Comparison of ENCODE assay signal across 16 cellular contexts in genomic region chr15:51724673-51725072, GRCh38. TPM values are rescaled to one million over a fixed set of nuclear protein-coding genes. Genes with fewer than 3 reads are reported as not detected.
DNase-seq lines count a peak whose midpoint lies in the region; ATAC-seq and TF ChIP-seq lines count a peak whose summit lies in the region.
"Had no signal": no experiment of that assay in that cellular context is flagged by ENCODE, and none has a peak within 500 bp of the region (broad histone marks: within the 10 kb centered on the region; RNA-seq: fewer than 3 reads in every experiment).

No MANE protein-coding gene starts in this region.

- 53 to 73% methylated on average over 1 of the region's 1 CpG for whole genome bisulfite sequencing in body of pancreas, 2 donors

- H3K4me3 ChIP-seq in CD8-positive, alpha-beta T cell (ENCODE audit: low read depth, low read length), result no peak overlapping the region
- H3K4me3 ChIP-seq in naive thymus-derived CD4-positive, alpha-beta T cell (ENCODE audit: low read length), result no peak overlapping the region
- H3K4me3 ChIP-seq in body of pancreas, result no peak overlapping the region
- H3K4me3 ChIP-seq: SK-N-MC had no signal

- no peaks in the 10 kb centered on the region for H3K9me3 ChIP-seq in CD8-positive, alpha-beta T cell (ENCODE audit: low read length)
- H3K9me3 ChIP-seq in naive thymus-derived CD4-positive, alpha-beta T cell (ENCODE audit: control insufficient read depth in 2 of 3, low read length in 3 of 3), result no peaks in the 10 kb centered on the region
- H3K9me3 ChIP-seq in body of pancreas, result no peaks in the 10 kb centered on the region

- no peak for TF ChIP-seq CTCF in CD8-positive, alpha-beta T cell (IDR thresholded peaks at IDR 0.05)
- TF ChIP-seq CTCF in body of pancreas (IDR thresholded peaks at IDR 0.05), result no peak

- intact Hi-C loops in CD8-positive, alpha-beta T cell (cut with DNase I, micrococcal nuclease), result loop anchor here in 1 of 2 experiments (5.0 kb wide), 1 partner anchor 33 kb away; no protein-coding TSS in a partner anchor
- intact Hi-C loops in naive thymus-derived CD4-positive, alpha-beta T cell (cut with micrococcal nuclease), result no loop called here
- intact Hi-C loops in body of pancreas (cut with DNase I), result no loop called here

- H3K36me3 ChIP-seq in CD8-positive, alpha-beta T cell (ENCODE audit: insufficient read depth, low read length), result peaks cover 18% of the 10 kb centered on the region
- H3K36me3 ChIP-seq in naive thymus-derived CD4-positive, alpha-beta T cell (ENCODE audit: control insufficient read depth in 2 of 3, insufficient read depth in 3 of 3, low read length in 3 of 3), result peaks cover 0 to 22% (median 0%) of the 10 kb centered on the region in 3 experiments
- no peaks in the 10 kb centered on the region for H3K36me3 ChIP-seq in body of pancreas (replicated peaks in 1 of 2; ENCODE audit: insufficient read depth in 1 of 2, low read depth in 2 of 2)

- no peak for ATAC-seq in CD8-positive, alpha-beta T cell
- no peak for ATAC-seq in activated T-helper 17 cell treated with anti-CD3 and anti-CD28 coated beads, Interleukin-2, amount 50 U/mL, for 72 hours (replicated peaks)
- ATAC-seq in naive thymus-derived CD4-positive, alpha-beta T cell, result no peak
- ATAC-seq in stimulated activated naive CD8-positive, alpha-beta T cell treated with anti-CD3 and anti-CD28 coated beads, Interleukin-15, amount 100 ng/mL, for 72 hours, result no peak
- ATAC-seq in body of pancreas, result no peak

- H3K27ac Mint-ChIP-seq in CD8-positive, alpha-beta T cell, result peak overlapping the region; percentile 71
- peak overlapping the region; percentile 74 for H3K27ac Mint-ChIP-seq in activated T-helper 17 cell treated with anti-CD3 and anti-CD28 coated beads, Interleukin-2, amount 50 U/mL, for 72 hours
- H3K27ac Mint-ChIP-seq in naive thymus-derived CD4-positive, alpha-beta T cell, result peak overlapping the region in 8 of 9 donors; percentile 5 to 83 (median 50)
- no peak overlapping the region for H3K27ac Mint-ChIP-seq in stimulated activated naive CD8-positive, alpha-beta T cell treated with anti-CD3 and anti-CD28 coated beads, Interleukin-15, amount 100 ng/mL, for 72 hours
- H3K27ac Mint-ChIP-seq: activated naive CD4-positive, alpha-beta T cell treated with anti-CD3 and anti-CD28 coated beads, Interleukin-2, amount 50 U/mL, for 24 hours had no signal

- peaks cover 43% of the 10 kb centered on the region for H3K36me3 Mint-ChIP-seq in CD8-positive, alpha-beta T cell
- H3K36me3 Mint-ChIP-seq in activated T-helper 17 cell treated with anti-CD3 and anti-CD28 coated beads, Interleukin-2, amount 50 U/mL, for 72 hours (ENCODE audit: low read depth), result peaks cover 36% of the 10 kb centered on the region
- H3K36me3 Mint-ChIP-seq in naive thymus-derived CD4-positive, alpha-beta T cell, result peaks cover 6 to 30% (median 22%) of the 10 kb centered on the region in 5 donors

- H3K9me3 Mint-ChIP-seq in CD8-positive, alpha-beta T cell, result no peaks in the 10 kb centered on the region
- H3K9me3 Mint-ChIP-seq in activated T-helper 17 cell treated with anti-CD3 and anti-CD28 coated beads, Interleukin-2, amount 50 U/mL, for 72 hours, result no peaks in the 10 kb centered on the region
- no peaks in the 10 kb centered on the region for H3K9me3 Mint-ChIP-seq in naive thymus-derived CD4-positive, alpha-beta T cell
- H3K9me3 Mint-ChIP-seq in stimulated activated naive CD8-positive, alpha-beta T cell treated with anti-CD3 and anti-CD28 coated beads, Interleukin-15, amount 100 ng/mL, for 72 hours, result no peaks in the 10 kb centered on the region
- H3K9me3 Mint-ChIP-seq: activated naive CD4-positive, alpha-beta T cell treated with anti-CD3 and anti-CD28 coated beads, Interleukin-2, amount 50 U/mL, for 24 hours had no signal

- no peak overlapping the region for H3K27ac ChIP-seq in CD8-positive, alpha-beta T cell (ENCODE audit: low read depth, low read length)
- H3K27ac ChIP-seq in naive thymus-derived CD4-positive, alpha-beta T cell (ENCODE audit: low read depth, low read length), result no peak overlapping the region
- no peak overlapping the region for H3K27ac ChIP-seq in body of pancreas
- H3K27ac ChIP-seq: C4-2B, SK-N-MC had no signal

- H3K4me1 ChIP-seq in CD8-positive, alpha-beta T cell (ENCODE audit: insufficient read depth, low read length), result peaks cover 36% of the 10 kb centered on the region
- H3K4me1 ChIP-seq in naive thymus-derived CD4-positive, alpha-beta T cell (ENCODE audit: control insufficient read depth in 2 of 2, insufficient read depth in 2 of 2, low read length in 2 of 2), result peaks cover 9 to 24% of the 10 kb centered on the region in 2 donors
- H3K4me1 ChIP-seq in body of pancreas, result peaks cover 13% of the 10 kb centered on the region

- TF ChIP-seq POLR2A in body of pancreas (IDR thresholded peaks at IDR 0.05), result no peak

- no peak for DNase-seq in CD8-positive, alpha-beta T cell
- no peak for DNase-seq in naive thymus-derived CD4-positive, alpha-beta T cell
- no peak for DNase-seq in stimulated activated naive CD8-positive, alpha-beta T cell treated with anti-CD3 and anti-CD28 coated beads, Interleukin-15, amount 100 ng/mL, for 72 hours
- DNase-seq in NCI-H446 (lab: John Stamatoyannopoulos, UW) (no peak), body of pancreas (no peak)
- DNase-seq: activated CD4-positive, CD25-positive, alpha-beta regulatory T cell; kidney; NCI-H1417 treated with DMSO at 0.1 percent for 48 hours; NCI-H226; stimulated activated CD4-positive, alpha-beta T cell treated with anti-CD3 and anti-CD28 coated beads, Interleukin-1b, Interleukin-23, amount 100 ng/mL, for 48 hours had no signal

- H3K27me3 ChIP-seq in CD8-positive, alpha-beta T cell (ENCODE audit: insufficient read depth, low read length), result no peaks in the 10 kb centered on the region
- no peaks in the 10 kb centered on the region for H3K27me3 ChIP-seq in naive thymus-derived CD4-positive, alpha-beta T cell (ENCODE audit: control insufficient read depth in 2 of 2, insufficient read depth in 2 of 2, low read length in 2 of 2)
- no peaks in the 10 kb centered on the region for H3K27me3 ChIP-seq in body of pancreas

- POLR2A ChIA-PET in CD8-positive, alpha-beta T cell (lab: Charles Lee), result interaction anchor here (1.0 kb wide), 1 partner anchor 12 kb away, joined by 5 read pairs; the partner anchor contains the start of gene LYSMD2
- POLR2A ChIA-PET in naive thymus-derived CD4-positive, alpha-beta T cell (lab: Charles Lee), result interaction anchor here (0.9 to 3.0 kb wide), 3 partner anchors 8 to 14 kb away, joined by 3 to 14 read pairs (median 3); partner anchors contain the start of gene LYSMD2

- CTCF ChIA-PET in CD8-positive, alpha-beta T cell (lab: Charles Lee), result no interaction called here
- CTCF ChIA-PET in naive thymus-derived CD4-positive, alpha-beta T cell (lab: Charles Lee), result interaction anchor here (0.6 to 3.1 kb wide), 2 partner anchors 74 to 354 kb away, joined by 3 to 10 read pairs; no protein-coding TSS in a partner anchor

- H3K4me3 Mint-ChIP-seq in CD8-positive, alpha-beta T cell, result no peak overlapping the region
- peak overlapping the region; percentile 49 for H3K4me3 Mint-ChIP-seq in activated T-helper 17 cell treated with anti-CD3 and anti-CD28 coated beads, Interleukin-2, amount 50 U/mL, for 72 hours
- peak overlapping the region in 7 of 10 donors; percentile 3 to 51 (median 16) for H3K4me3 Mint-ChIP-seq in naive thymus-derived CD4-positive, alpha-beta T cell
- no peak overlapping the region for H3K4me3 Mint-ChIP-seq in stimulated activated naive CD8-positive, alpha-beta T cell treated with anti-CD3 and anti-CD28 coated beads, Interleukin-15, amount 100 ng/mL, for 72 hours
- H3K4me3 Mint-ChIP-seq: activated naive CD4-positive, alpha-beta T cell treated with anti-CD3 and anti-CD28 coated beads, Interleukin-2, amount 50 U/mL, for 24 hours had no signal

- H3K4me1 Mint-ChIP-seq in CD8-positive, alpha-beta T cell (ENCODE audit: low read depth), result peaks cover 59% of the 10 kb centered on the region
- H3K4me1 Mint-ChIP-seq in activated T-helper 17 cell treated with anti-CD3 and anti-CD28 coated beads, Interleukin-2, amount 50 U/mL, for 72 hours, result peaks cover 32% of the 10 kb centered on the region
- H3K4me1 Mint-ChIP-seq in naive thymus-derived CD4-positive, alpha-beta T cell, result peaks cover 29 to 70% (median 59%) of the 10 kb centered on the region in 7 donors
- peaks cover 63% of the 10 kb centered on the region for H3K4me1 Mint-ChIP-seq in stimulated activated naive CD8-positive, alpha-beta T cell treated with anti-CD3 and anti-CD28 coated beads, Interleukin-15, amount 100 ng/mL, for 72 hours

- no peaks in the 10 kb centered on the region for H3K27me3 Mint-ChIP-seq in CD8-positive, alpha-beta T cell (ENCODE audit: low read depth)
- no peaks in the 10 kb centered on the region for H3K27me3 Mint-ChIP-seq in activated T-helper 17 cell treated with anti-CD3 and anti-CD28 coated beads, Interleukin-2, amount 50 U/mL, for 72 hours
- no peaks in the 10 kb centered on the region for H3K27me3 Mint-ChIP-seq in naive thymus-derived CD4-positive, alpha-beta T cell
- no peaks in the 10 kb centered on the region for H3K27me3 Mint-ChIP-seq in stimulated activated naive CD8-positive, alpha-beta T cell treated with anti-CD3 and anti-CD28 coated beads, Interleukin-15, amount 100 ng/mL, for 72 hours
- H3K27me3 Mint-ChIP-seq: activated naive CD4-positive, alpha-beta T cell treated with anti-CD3 and anti-CD28 coated beads, Interleukin-2, amount 50 U/mL, for 24 hours had no signal

RNA-seq across cellular contexts. Expression of gene LYSMD2, which starts 12.8 kb away (rescaled TPM):
- total RNA-seq in CD8-positive, alpha-beta T cell, result 10 to 100 TPM; 18.9 to 20.0 TPM
- 10 to 100 TPM; 10.9 to 16.2 TPM for total RNA-seq in activated T-helper 17 cell treated with anti-CD3 and anti-CD28 coated beads, Interleukin-2, amount 50 U/mL, for 72 hours
- total RNA-seq in naive thymus-derived CD4-positive, alpha-beta T cell, result 10 to 100 TPM; 12.5 to 33.8 (median 17.8) TPM
- polyA plus RNA-seq in naive thymus-derived CD4-positive, alpha-beta T cell, result 10 to 100 TPM; 42.2 to 46.8 TPM
- 10 to 100 TPM in 1 of 2 donors, 1 to 10 TPM in 1; 8.0 to 20.1 TPM for total RNA-seq in body of pancreas

RNA-seq across cellular contexts. Expression of gene TMOD2, which starts 26.7 kb away (rescaled TPM):
- total RNA-seq in CD8-positive, alpha-beta T cell, result 1 to 10 TPM; 5.1 to 5.3 TPM
- total RNA-seq in activated T-helper 17 cell treated with anti-CD3 and anti-CD28 coated beads, Interleukin-2, amount 50 U/mL, for 72 hours, result 1 to 10 TPM; 2.8 to 3.8 TPM
- total RNA-seq in naive thymus-derived CD4-positive, alpha-beta T cell, result 10 to 100 TPM in 4 of 5 experiments, 1 to 10 TPM in 1; 9.5 to 17.1 (median 13.4) TPM
- polyA plus RNA-seq in naive thymus-derived CD4-positive, alpha-beta T cell, result 1 to 10 TPM; 1.4 to 1.9 TPM
- total RNA-seq in body of pancreas, result 1 to 10 TPM; 6.5 to 7.3 TPM

RNA-seq across cellular contexts. Expression of gene SCG3, which starts 43.4 kb away (rescaled TPM):
- not detected for total RNA-seq in CD8-positive, alpha-beta T cell
- not detected for total RNA-seq in activated T-helper 17 cell treated with anti-CD3 and anti-CD28 coated beads, Interleukin-2, amount 50 U/mL, for 72 hours
- total RNA-seq in naive thymus-derived CD4-positive, alpha-beta T cell, result not detected
- polyA plus RNA-seq in naive thymus-derived CD4-positive, alpha-beta T cell, result not detected
- 1 to 10 TPM; 2.9 to 6.3 TPM for total RNA-seq in body of pancreas
- total RNA-seq: cardiac septum, glomerular endothelial cell had no signal

Comparison
In these comparisons a context has a peak if more than half of its experiments do, and no peak if none do; other contexts are left out.
1. H3K27ac Mint-ChIP-seq: peak in CD8-positive, alpha-beta T cell (single experiment), activated T-helper 17 cell treated with anti-CD3 and anti-CD28 coated beads, Interleukin-2, amount 50 U/mL, for 72 hours (single experiment) and naive thymus-derived CD4-positive, alpha-beta T cell (8 of 9); none in stimulated activated naive CD8-positive, alpha-beta T cell treated with anti-CD3 and anti-CD28 coated beads, Interleukin-15, amount 100 ng/mL, for 72 hours (0 of 2).
2. H3K4me3 Mint-ChIP-seq: peak in activated T-helper 17 cell treated with anti-CD3 and anti-CD28 coated beads, Interleukin-2, amount 50 U/mL, for 72 hours (single experiment) and naive thymus-derived CD4-positive, alpha-beta T cell (7 of 10); none in CD8-positive, alpha-beta T cell (single experiment) and stimulated activated naive CD8-positive, alpha-beta T cell treated with anti-CD3 and anti-CD28 coated beads, Interleukin-15, amount 100 ng/mL, for 72 hours (0 of 2).